21 cellular contexts compared by ENCODE assay signal in the genomic region with DNA sequence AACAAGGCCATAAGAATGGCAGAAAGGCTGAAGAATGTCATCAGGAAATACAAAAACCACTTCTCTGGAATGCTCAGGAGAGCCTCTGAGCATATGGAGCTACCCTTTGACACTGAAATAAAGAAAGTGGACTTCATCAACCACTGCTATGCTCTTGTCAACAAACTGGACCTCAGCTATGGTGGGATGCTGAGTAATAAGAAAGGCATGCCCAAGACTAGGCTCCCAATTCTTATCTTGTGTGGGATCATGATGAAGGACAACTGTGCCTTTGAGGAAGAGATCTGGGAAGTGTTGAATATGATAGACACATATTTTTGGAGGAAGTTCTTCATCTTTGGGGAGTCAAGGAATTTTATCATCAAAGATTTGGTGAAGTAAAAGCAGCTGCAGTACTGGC.
"Had no signal": no experiment of that assay in that cellular context is flagged by ENCODE, and none has a peak within 500 bp of the region (broad histone marks: within the 10 kb centered on the region; RNA-seq: fewer than 3 reads in every experiment).

No MANE protein-coding gene starts in this region.

- H3K9me3 ChIP-seq: mucosa of descending colon, suprapubic skin, upper lobe of left lung had no signal

- H3K27me3 ChIP-seq: suprapubic skin, upper lobe of left lung had no signal

- H3K36me3 ChIP-seq: suprapubic skin, upper lobe of left lung had no signal

- H3K9me3 Mint-ChIP-seq: activated CD8-positive, alpha-beta T cell treated with anti-CD3 and anti-CD28 coated beads for 36 hours; activated naive CD8-positive, alpha-beta T cell treated with anti-CD3 and anti-CD28 coated beads, Interleukin-2, amount 10 ng/mL, durations not matched to agents 7 days and 5 days; effector memory CD8-positive, alpha-beta T cell; natural killer cell treated with Interleukin-12 subunit alpha and Interleukin-12 subunit beta and Interleukin-15 and Interleukin-18, amount 100 ng/mL, for 72 hours had no signal

- H3K4me1 Mint-ChIP-seq: activated naive CD8-positive, alpha-beta T cell treated with anti-CD3 and anti-CD28 coated beads, Interleukin-2, amount 10 ng/mL, durations not matched to agents 7 days and 5 days; T-cell had no signal

- H3K4me3 Mint-ChIP-seq: activated CD8-positive, alpha-beta T cell treated with anti-CD3 and anti-CD28 coated beads for 36 hours; activated naive CD8-positive, alpha-beta T cell treated with anti-CD3 and anti-CD28 coated beads, Interleukin-2, amount 10 ng/mL, durations not matched to agents 7 days and 5 days; activated T-cell treated with anti-CD3 and anti-CD28 coated beads, Interleukin-2, amount 50 U/mL, for 72 hours; effector memory CD8-positive, alpha-beta T cell; natural killer cell treated with Interleukin-12 subunit alpha and Interleukin-12 subunit beta and Interleukin-15 and Interleukin-18, amount 100 ng/mL, for 72 hours; T-cell had no signal

- H3K27ac ChIP-seq: suprapubic skin, upper lobe of left lung had no signal

- H3K4me3 ChIP-seq: mucosa of descending colon, suprapubic skin, upper lobe of left lung had no signal

- ATAC-seq: activated CD8-positive, alpha-beta T cell treated with anti-CD3 and anti-CD28 coated beads for 36 hours; activated T-cell treated with anti-CD3 and anti-CD28 coated beads, Interleukin-2, amount 50 U/mL, for 72 hours; effector memory CD8-positive, alpha-beta T cell; left lobe of liver; mucosa of descending colon; natural killer cell treated with Interleukin-12 subunit alpha and Interleukin-12 subunit beta and Interleukin-15 and Interleukin-18, amount 100 ng/mL, for 72 hours; sciatic nerve; stimulated activated naive CD8-positive, alpha-beta T cell treated with anti-CD3 and anti-CD28 coated beads, Interleukin-15, Interleukin-2, amounts not matched to agents 100 U/mL and 50 U/mL, for 24 hours; T-cell had no signal

- H3K27ac Mint-ChIP-seq: activated CD8-positive, alpha-beta T cell treated with anti-CD3 and anti-CD28 coated beads for 36 hours; activated naive CD8-positive, alpha-beta T cell treated with anti-CD3 and anti-CD28 coated beads, Interleukin-2, amount 10 ng/mL, durations not matched to agents 7 days and 5 days; activated T-cell treated with anti-CD3 and anti-CD28 coated beads, Interleukin-2, amount 50 U/mL, for 72 hours; effector memory CD8-positive, alpha-beta T cell; natural killer cell treated with Interleukin-12 subunit alpha and Interleukin-12 subunit beta and Interleukin-15 and Interleukin-18, amount 100 ng/mL, for 72 hours; progenitor cell of endocrine pancreas; T-cell had no signal

- H3K36me3 Mint-ChIP-seq: activated naive CD8-positive, alpha-beta T cell treated with anti-CD3 and anti-CD28 coated beads, Interleukin-2, amount 10 ng/mL, durations not matched to agents 7 days and 5 days; natural killer cell treated with Interleukin-12 subunit alpha and Interleukin-12 subunit beta and Interleukin-15 and Interleukin-18, amount 100 ng/mL, for 72 hours; T-cell had no signal

- H3K27me3 Mint-ChIP-seq: activated CD8-positive, alpha-beta T cell treated with anti-CD3 and anti-CD28 coated beads for 36 hours; activated naive CD8-positive, alpha-beta T cell treated with anti-CD3 and anti-CD28 coated beads, Interleukin-2, amount 10 ng/mL, durations not matched to agents 7 days and 5 days; effector memory CD8-positive, alpha-beta T cell; natural killer cell treated with Interleukin-12 subunit alpha and Interleukin-12 subunit beta and Interleukin-15 and Interleukin-18, amount 100 ng/mL, for 72 hours; progenitor cell of endocrine pancreas; T-cell had no signal

- DNase-seq: activated CD8-positive, alpha-beta memory T cell treated with anti-CD3 and anti-CD28 coated beads, Interleukin-2, amount 50 U/mL, for 4 hours; activated CD8-positive, alpha-beta T cell treated with anti-CD3 and anti-CD28 coated beads for 36 hours; activated naive CD8-positive, alpha-beta T cell treated with anti-CD3 and anti-CD28 coated beads, Interleukin-2, amount 10 ng/mL, durations not matched to agents 7 days and 5 days; activated T-cell treated with anti-CD3 and anti-CD28 coated beads, Interleukin-2, amount 50 U/mL, for 72 hours; aorta; caudate nucleus; cortex of kidney; effector memory CD8-positive, alpha-beta T cell; mammary epithelial cell; mucosa of descending colon; occipital lobe; stimulated activated CD4-positive, alpha-beta T cell treated with anti-CD3 and anti-CD28 coated beads, Interleukin-12 subunit alpha, Interleukin-12 subunit beta, amount 100 ng/mL, for 4 hours; stimulated activated naive CD8-positive, alpha-beta T cell treated with anti-CD3 and anti-CD28 coated beads, Interleukin-15, Interleukin-2, amounts not matched to agents 100 U/mL and 50 U/mL, for 24 hours; T-cell; T1000; upper lobe of left lung had no signal

- H3K4me1 ChIP-seq: suprapubic skin, upper lobe of left lung had no signal
